Comparison of ENCODE assay signal across 8 cellular contexts in genomic region chr6:10746915-10747250, GRCh38. TPM values are rescaled to one million over a fixed set of nuclear protein-coding genes. Genes with fewer than 3 reads are reported as not detected.
DNase-seq lines count a peak whose midpoint lies in the region; ATAC-seq lines count a peak whose summit lies in the region.

No MANE protein-coding gene starts in this region.

- H3K4me3 Mint-ChIP-seq in activated CD4-positive, alpha-beta memory T cell treated with anti-CD3 and anti-CD28 coated beads, Interleukin-2, amount 10 ng/mL, durations not matched to agents 7 days and 5 days: peak overlapping the region; percentile 93
- peak overlapping the region; percentile 96 for H3K4me3 Mint-ChIP-seq in stimulated activated naive B cell treated with anti-CD40 and anti-IgM and Interleukin-4, amounts not matched to agents 10 μg/mL and 1 μg/mL and 100 μg/mL, for 72 hours

- H3K27ac Mint-ChIP-seq in activated CD4-positive, alpha-beta memory T cell treated with anti-CD3 and anti-CD28 coated beads, Interleukin-2, amount 10 ng/mL, durations not matched to agents 7 days and 5 days: peak overlapping the region; percentile 90
- peak overlapping the region; percentile 98 for H3K27ac Mint-ChIP-seq in stimulated activated naive B cell treated with anti-CD40 and anti-IgM and Interleukin-4, amounts not matched to agents 10 μg/mL and 1 μg/mL and 100 μg/mL, for 72 hours

- peak overlapping the region; percentile 44; the same call in 1 of the 2 replicates for H3K4me3 ChIP-seq in iPS-18c (ENCODE audit: insufficient read depth, low read depth, low read length)

- peaks cover 22% of the 10 kb centered on the region for H3K36me3 Mint-ChIP-seq in activated CD4-positive, alpha-beta memory T cell treated with anti-CD3 and anti-CD28 coated beads, Interleukin-2, amount 10 ng/mL, durations not matched to agents 7 days and 5 days (ENCODE audit: low read depth)
- peaks cover 7 to 27% of the 10 kb centered on the region in 2 donors for H3K36me3 Mint-ChIP-seq in stimulated activated naive B cell treated with anti-CD40 and anti-IgM and Interleukin-4, amounts not matched to agents 10 μg/mL and 1 μg/mL and 100 μg/mL, for 72 hours

- CTCF ChIA-PET in activated CD4-positive, alpha-beta memory T cell treated with anti-CD3 and anti-CD28 coated beads, Interleukin-2, amount 10 ng/mL, durations not matched to agents 7 days and 5 days (lab: Charles Lee): interaction anchor here (0.8 to 3.9 kb wide), 8 partner anchors 9 to 268 kb away, joined by 3 to 18 read pairs (median 3); partner anchors contain the start of genes C6orf52 and PAK1IP1

- H3K9me3 Mint-ChIP-seq in activated CD4-positive, alpha-beta memory T cell treated with anti-CD3 and anti-CD28 coated beads, Interleukin-2, amount 10 ng/mL, durations not matched to agents 7 days and 5 days: no peaks in the 10 kb centered on the region
- H3K9me3 Mint-ChIP-seq in stimulated activated naive B cell treated with anti-CD40 and anti-IgM and Interleukin-4, amounts not matched to agents 10 μg/mL and 1 μg/mL and 100 μg/mL, for 72 hours: no peaks in the 10 kb centered on the region

- peaks cover 3% of the 10 kb centered on the region for H3K9me3 ChIP-seq in iPS-18c (ENCODE audit: control insufficient read depth, insufficient read depth, low read length)

- DNase-seq in NCI-H2029 treated with DMSO at 0.1 percent for 48 hours (lab: John Stamatoyannopoulos, UW) (peak; percentile 95), NCI-H2029 (lab: John Stamatoyannopoulos, UW) (no peak), NCI-H1436 (lab: John Stamatoyannopoulos, UW) (no peak)
- DNase-seq in activated CD4-positive, alpha-beta memory T cell treated with anti-CD3 and anti-CD28 coated beads, Interleukin-2, amount 10 ng/mL, durations not matched to agents 7 days and 5 days: no peak
- DNase-seq in stimulated activated naive B cell treated with anti-CD40 and anti-IgM and Interleukin-4, amounts not matched to agents 10 μg/mL and 1 μg/mL and 100 μg/mL, for 72 hours: no peak

- peaks cover 50% of the 10 kb centered on the region for H3K4me1 Mint-ChIP-seq in activated CD4-positive, alpha-beta memory T cell treated with anti-CD3 and anti-CD28 coated beads, Interleukin-2, amount 10 ng/mL, durations not matched to agents 7 days and 5 days
- peaks cover 13 to 34% of the 10 kb centered on the region in 2 donors for H3K4me1 Mint-ChIP-seq in stimulated activated naive B cell treated with anti-CD40 and anti-IgM and Interleukin-4, amounts not matched to agents 10 μg/mL and 1 μg/mL and 100 μg/mL, for 72 hours

- no peak for ATAC-seq in stimulated activated naive B cell treated with anti-CD40 and anti-IgM and Interleukin-4, amounts not matched to agents 10 μg/mL and 1 μg/mL and 100 μg/mL, for 72 hours (replicated peaks)
- ATAC-seq in HG02678 (IDR thresholded peaks at IDR 0.05; ENCODE audit: unreplicated experiment) (no peak), GM18868 (IDR thresholded peaks at IDR 0.05; ENCODE audit: unreplicated experiment) (no peak)

- POLR2A ChIA-PET in activated CD4-positive, alpha-beta memory T cell treated with anti-CD3 and anti-CD28 coated beads, Interleukin-2, amount 10 ng/mL, durations not matched to agents 7 days and 5 days (lab: Charles Lee): interaction anchor here (1.1 to 4.7 kb wide), 9 partner anchors 9 to 218 kb away, joined by 4 to 86 read pairs (median 9); partner anchors contain the start of genes C6orf52, MAK, PAK1IP1 and TMEM14C

- H3K27me3 Mint-ChIP-seq in activated CD4-positive, alpha-beta memory T cell treated with anti-CD3 and anti-CD28 coated beads, Interleukin-2, amount 10 ng/mL, durations not matched to agents 7 days and 5 days: no peaks in the 10 kb centered on the region
- no peaks in the 10 kb centered on the region for H3K27me3 Mint-ChIP-seq in stimulated activated naive B cell treated with anti-CD40 and anti-IgM and Interleukin-4, amounts not matched to agents 10 μg/mL and 1 μg/mL and 100 μg/mL, for 72 hours

RNA-seq across cellular contexts. Expression of gene TMEM14B, which starts 0.7 kb away (rescaled TPM):
- 10 to 100 TPM; 81.5 to 83.6 TPM for total RNA-seq in activated CD4-positive, alpha-beta memory T cell treated with anti-CD3 and anti-CD28 coated beads, Interleukin-2, amount 10 ng/mL, durations not matched to agents 7 days and 5 days

RNA-seq across cellular contexts. Expression of gene TMEM14C, which starts 24.0 kb away (rescaled TPM):
- total RNA-seq in activated CD4-positive, alpha-beta memory T cell treated with anti-CD3 and anti-CD28 coated beads, Interleukin-2, amount 10 ng/mL, durations not matched to agents 7 days and 5 days: 10 to 100 TPM; 42.4 to 46.5 TPM

RNA-seq across cellular contexts. Expression of gene PAK1IP1, which starts 52.1 kb away (rescaled TPM):
- total RNA-seq in activated CD4-positive, alpha-beta memory T cell treated with anti-CD3 and anti-CD28 coated beads, Interleukin-2, amount 10 ng/mL, durations not matched to agents 7 days and 5 days: 10 to 100 TPM; 10.1 to 10.9 TPM

RNA-seq across cellular contexts. Expression of gene C6orf52, which starts 52.5 kb away (rescaled TPM):
- 1 to 10 TPM in 1 of 2 experiments, under 1 TPM in 1; 0.88 to 1.6 TPM for total RNA-seq in activated CD4-positive, alpha-beta memory T cell treated with anti-CD3 and anti-CD28 coated beads, Interleukin-2, amount 10 ng/mL, durations not matched to agents 7 days and 5 days
